ENCODE assay signal across 1 cellular context in the genomic region with DNA sequence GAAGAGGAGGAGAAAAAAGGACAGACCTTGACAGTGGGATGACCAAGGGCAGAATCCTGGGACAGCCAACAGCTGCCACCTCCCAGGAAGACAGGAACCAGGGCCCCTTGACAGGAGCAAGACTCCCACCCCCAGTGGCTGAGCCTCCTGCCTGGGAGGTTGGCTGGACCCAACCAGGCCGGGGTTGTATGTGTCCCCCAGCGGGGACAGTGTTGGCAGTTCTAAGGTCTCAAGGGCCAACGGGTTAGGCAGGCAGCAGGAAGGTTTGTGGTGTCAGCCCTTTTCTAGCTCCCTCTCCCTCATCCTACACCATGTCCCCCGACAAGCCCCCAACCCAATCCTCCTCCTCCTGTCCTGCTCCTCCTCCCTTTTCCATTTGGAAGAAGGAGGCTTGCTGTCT.
TF ChIP-seq lines count a peak whose summit lies in the region.

No MANE protein-coding gene starts in this region.

TF ChIP-seq in SK-N-SH, 30 proteins besides CTCF, POLR2A, EP300 and RAD21 (continued from another document):
- no peak for TF ChIP-seq POLR2AphosphoS5 (IDR thresholded peaks at IDR 0.05; ENCODE audit: low read depth, low read length)
- TF ChIP-seq ELF1 (IDR thresholded peaks at IDR 0.05) = no peak
- no peak for TF ChIP-seq FOXM1 (IDR thresholded peaks at IDR 0.05; ENCODE audit: low read depth)
- TF ChIP-seq, protein P1, sequence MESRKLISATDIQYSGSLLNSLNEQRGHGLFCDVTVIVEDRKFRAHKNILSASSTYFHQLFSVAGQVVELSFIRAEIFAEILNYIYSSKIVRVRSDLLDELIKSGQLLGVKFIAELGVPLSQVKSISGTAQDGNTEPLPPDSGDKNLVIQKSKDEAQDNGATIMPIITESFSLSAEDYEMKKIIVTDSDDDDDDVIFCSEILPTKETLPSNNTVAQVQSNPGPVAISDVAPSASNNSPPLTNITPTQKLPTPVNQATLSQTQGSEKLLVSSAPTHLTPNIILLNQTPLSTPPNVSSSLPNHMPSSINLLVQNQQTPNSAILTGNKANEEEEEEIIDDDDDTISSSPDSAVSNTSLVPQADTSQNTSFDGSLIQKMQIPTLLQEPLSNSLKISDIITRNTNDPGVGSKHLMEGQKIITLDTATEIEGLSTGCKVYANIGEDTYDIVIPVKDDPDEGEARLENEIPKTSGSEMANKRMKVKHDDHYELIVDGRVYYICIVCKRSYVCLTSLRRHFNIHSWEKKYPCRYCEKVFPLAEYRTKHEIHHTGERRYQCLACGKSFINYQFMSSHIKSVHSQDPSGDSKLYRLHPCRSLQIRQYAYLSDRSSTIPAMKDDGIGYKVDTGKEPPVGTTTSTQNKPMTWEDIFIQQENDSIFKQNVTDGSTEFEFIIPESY (IDR thresholded peaks at IDR 0.05; ENCODE audit: borderline replicate concordance, low read depth) = no peak
- no peak for TF ChIP-seq MEF2A (IDR thresholded peaks at IDR 0.05; ENCODE audit: borderline replicate concordance, low read depth)
- TF ChIP-seq EZH2phosphoT487 (IDR thresholded peaks at IDR 0.05; ENCODE audit: borderline replicate concordance, low read depth) = no peak
- TF ChIP-seq CHD2 (IDR thresholded peaks at IDR 0.05; ENCODE audit: low read length, partially characterized antibody) = no peak
- TF ChIP-seq MXI1 (IDR thresholded peaks at IDR 0.05; ENCODE audit: low read depth, low read length) = no peak
